In the genomic region with DNA sequence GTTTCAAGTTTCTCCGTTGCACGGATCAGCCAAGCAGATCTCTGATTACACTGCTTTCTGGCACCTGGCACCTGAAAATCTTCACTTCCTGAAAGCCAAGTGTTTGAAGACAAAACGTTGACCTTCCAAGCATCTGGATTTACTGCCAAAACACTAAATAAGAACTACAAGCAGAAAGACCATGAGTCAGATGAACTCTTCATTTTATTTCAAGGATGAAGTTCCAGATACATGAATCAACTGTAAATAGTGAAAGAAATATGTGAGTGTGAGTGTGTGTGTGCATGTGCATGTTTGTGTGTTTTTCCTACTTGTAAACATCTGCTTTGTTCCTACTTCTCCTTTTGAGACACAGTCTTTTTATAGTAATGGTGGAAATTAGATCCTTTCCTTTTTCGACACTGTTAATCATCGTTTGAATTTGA, we compare ENCODE assay signal across 14 cellular contexts. TPM values are rescaled to one million over a fixed set of nuclear protein-coding genes. Genes with fewer than 3 reads are reported as not detected.
DNase-seq lines count a peak whose midpoint lies in the region; ATAC-seq and TF ChIP-seq lines count a peak whose summit lies in the region.
"Had no signal": no experiment of that assay in that cellular context is flagged by ENCODE, and none has a peak within 500 bp of the region (broad histone marks: within the 10 kb centered on the region; RNA-seq: fewer than 3 reads in every experiment).

No MANE protein-coding gene starts in this region.

- peak; percentile 9 for DNase-seq in DMS79 treated with DMSO at 0.1 percent for 48 hours (lab: John Stamatoyannopoulos, UW)
- peak; percentile 65 for DNase-seq in NCI-H2196 treated with DMSO at 0.1 percent for 48 hours (lab: John Stamatoyannopoulos, UW; ENCODE audit: unreplicated experiment)
- peak; percentile 18 for DNase-seq in dermis blood vessel endothelial cell
- DNase-seq in omental fat pad (ENCODE audit: low spot score) = no peak
- DNase-seq in mucosa of descending colon = no peak
- no peak for DNase-seq in cerebellar nuclear complex (lab: John Stamatoyannopoulos, UW)
- no peak for DNase-seq in COLO829 (ENCODE audit: low spot score)
- DNase-seq: H9, heart left ventricle, NCI-H2081 treated with DMSO at 0.1 percent for 48 hours had no signal

- no peaks in the 10 kb centered on the region for H3K4me1 ChIP-seq in mucosa of descending colon (ENCODE audit: low read depth)

- H3K9me3 ChIP-seq in mucosa of descending colon = no peaks in the 10 kb centered on the region
- H3K9me3 ChIP-seq: heart left ventricle had no signal

- no peak overlapping the region for H3K4me3 ChIP-seq in mucosa of descending colon
- H3K4me3 ChIP-seq: cardiac muscle cell, heart left ventricle had no signal

- ATAC-seq in omental fat pad (ENCODE audit: low FRiP score) = peak; percentile 84
- no peak for ATAC-seq in mucosa of descending colon
- no peak for ATAC-seq in HG03432 (IDR thresholded peaks at IDR 0.05; ENCODE audit: unreplicated experiment)
- ATAC-seq: heart left ventricle; natural killer cell treated with Interleukin-12 subunit alpha and Interleukin-12 subunit beta and Interleukin-15 and Interleukin-18, amount 100 ng/mL, for 72 hours had no signal

- H3K36me3 ChIP-seq in mucosa of descending colon (ENCODE audit: low read depth) = no peaks in the 10 kb centered on the region
- H3K36me3 ChIP-seq: cardiac muscle cell, heart left ventricle had no signal

- TF ChIP-seq CTCF in omental fat pad (IDR thresholded peaks at IDR 0.05) (no peak), mucosa of descending colon (IDR thresholded peaks at IDR 0.05) (no peak)

- intact Hi-C loops in mucosa of descending colon (cut with DNase I, micrococcal nuclease) = loop anchor here in 1 of 2 donors (10.0 kb wide), 1 partner anchor 125 kb away; no protein-coding TSS in a partner anchor

RNA-seq across cellular contexts. Expression of gene DTNA, which starts 60.0 kb away (rescaled TPM):
- total RNA-seq in dermis blood vessel endothelial cell (2.6 and 2.9 TPM in 2 replicates), omental fat pad (10 to 100 TPM; 22.7 to 60.5 (median 43.7) TPM), mucosa of descending colon (10 to 100 TPM in 1 of 3 donors, 1 to 10 TPM in 2; 2.8 to 23.5 (median 7.4) TPM)
- total RNA-seq: activated CD8-positive, alpha-beta memory T cell treated with anti-CD3 and anti-CD28 coated beads for 36 hours; natural killer cell treated with Interleukin-12 subunit alpha and Interleukin-12 subunit beta and Interleukin-15 and Interleukin-18, amount 100 ng/mL, for 72 hours had no signal

Comparison
In these comparisons a context has a peak if more than half of its experiments do, and no peak if none do; other contexts are left out.
1. DNase-seq: peak in DMS79 treated with DMSO at 0.1 percent for 48 hours (single experiment), NCI-H2196 treated with DMSO at 0.1 percent for 48 hours (single experiment) and dermis blood vessel endothelial cell (single experiment); none in omental fat pad (single experiment), mucosa of descending colon (0 of 3), cerebellar nuclear complex (0 of 2) and COLO829 (single experiment).